Comparison of ENCODE assay signal across 33 cellular contexts in genomic region chr3:117644203-117644602, GRCh38.
"Had no signal": no experiment of that assay in that cellular context is flagged by ENCODE, and none has a peak within 500 bp of the region (broad histone marks: within the 10 kb centered on the region; RNA-seq: fewer than 3 reads in every experiment).

No MANE protein-coding gene starts in this region.

- ATAC-seq: activated CD8-positive, alpha-beta T cell treated with anti-CD3 and anti-CD28 coated beads for 36 hours; activated naive CD4-positive, alpha-beta T cell treated with anti-CD3 and anti-CD28 coated beads, Interleukin-2, amount 50 U/mL, for 72 hours; activated T-cell treated with anti-CD3 and anti-CD28 coated beads, Interleukin-2, amount 50 U/mL, for 4 hours; activated T-cell treated with anti-CD3 and anti-CD28 coated beads, Interleukin-2, amount 50 U/mL, for 72 hours; activated T-helper 17 cell treated with anti-CD3 and anti-CD28 coated beads, Interleukin-2, amount 50 U/mL, for 72 hours; body of pancreas had no signal

- H3K9me3 ChIP-seq: adrenal gland, body of pancreas, breast epithelium had no signal

- H3K4me3 ChIP-seq: adrenal gland, body of pancreas, breast epithelium had no signal

- H3K4me1 ChIP-seq: adrenal gland, body of pancreas, breast epithelium had no signal

- FAIRE-seq: astrocyte, TTC549 had no signal

- H3K36me3 ChIP-seq: adrenal gland, brain microvascular endothelial cell, breast epithelium had no signal

- H3K27ac ChIP-seq: adrenal gland, body of pancreas, brain microvascular endothelial cell, breast epithelium, VCaP had no signal

- H3K27me3 ChIP-seq: adrenal gland, body of pancreas, brain microvascular endothelial cell, breast epithelium had no signal

- DNase-seq: activated B cell treated with CpG ODN at 0.5 μM for 24 hours; activated CD4-positive, alpha-beta memory T cell treated with anti-CD3 and anti-CD28 coated beads for 36 hours; activated CD4-positive, alpha-beta T cell treated with anti-CD3 and anti-CD28 coated beads for 4 hours; activated CD4-positive, alpha-beta T cell treated with anti-CD3 and anti-CD28 coated beads, Interleukin-2, amount 10 ng/mL, durations not matched to agents 24 days and 14 days; activated CD4-positive, alpha-beta T cell treated with anti-CD3 and anti-CD28 coated beads, Interleukin-2, amount 50 U/mL, for 1 hour; activated CD4-positive, alpha-beta T cell treated with anti-CD3 and anti-CD28 coated beads, Interleukin-2, amount 50 U/mL, for 4 hours; activated CD4-positive, CD25-positive, alpha-beta regulatory T cell treated with anti-CD3 and anti-CD28 coated beads, Interleukin-2, amount 50 U/mL, for 72 hours; activated CD8-positive, alpha-beta memory T cell treated with anti-CD3 and anti-CD28 coated beads, Interleukin-2, amount 50 U/mL, for 4 hours; activated CD8-positive, alpha-beta T cell treated with anti-CD3 and anti-CD28 coated beads for 36 hours; activated effector memory CD4-positive, alpha-beta T cell treated with anti-CD3 and anti-CD28 coated beads, Interleukin-2, amount 50 U/mL, for 16 hours; activated gamma-delta T cell treated with Interleukin-2 at 50 U/mL for 16 hours; activated naive CD4-positive, alpha-beta T cell; activated naive CD4-positive, alpha-beta T cell treated with anti-CD3 and anti-CD28 coated beads for 36 hours; activated naive CD4-positive, alpha-beta T cell treated with anti-CD3 and anti-CD28 coated beads, Interleukin-2, amount 50 U/mL, for 16 hours; activated naive CD8-positive, alpha-beta T cell treated with anti-CD3 and anti-CD28 coated beads for 36 hours; activated T-cell treated with anti-CD3 and anti-CD28 coated beads for 4 hours; activated T-cell treated with anti-CD3 and anti-CD28 coated beads, Interleukin-2, amount 50 U/mL, for 1 hour; activated T-cell treated with anti-CD3 and anti-CD28 coated beads, Interleukin-2, amount 50 U/mL, for 4 hours; activated T-cell treated with anti-CD3 and anti-CD28 coated beads, Interleukin-2, amount 50 U/mL, for 72 hours; adrenal gland; amniotic stem cell; aorta; body of pancreas; brain microvascular endothelial cell; central memory CD4-positive, alpha-beta T cell; T-helper 2 cell; T-helper 9 cell had no signal
